Comparison of ENCODE assay signal across 18 cellular contexts in the genomic region with DNA sequence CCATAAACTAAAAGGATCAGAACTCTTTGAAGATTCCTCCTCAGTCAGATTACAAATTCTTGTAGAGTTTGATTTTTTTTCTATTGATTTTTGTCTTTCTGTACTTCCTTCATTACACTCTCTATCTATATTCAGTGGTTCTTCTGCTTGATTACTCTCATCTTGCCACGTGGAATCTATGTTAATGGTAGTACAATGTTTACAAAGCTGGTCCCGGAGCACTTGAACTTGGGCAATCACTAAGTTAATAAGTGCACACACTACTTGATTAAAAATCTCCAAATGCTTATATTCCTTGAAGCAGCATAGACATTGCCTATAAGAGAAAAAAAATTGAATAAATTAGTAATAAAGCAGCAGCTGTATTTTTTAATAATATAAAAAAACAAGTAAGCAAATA.
DNase-seq lines count a peak whose midpoint lies in the region; ATAC-seq and FAIRE-seq lines count a peak whose summit lies in the region.
"Had no signal": no experiment of that assay in that cellular context is flagged by ENCODE, and none has a peak within 500 bp of the region (broad histone marks: within the 10 kb centered on the region; RNA-seq: fewer than 3 reads in every experiment).

No MANE protein-coding gene starts in this region.

- ATAC-seq in left colon: peak; percentile 25
- ATAC-seq in GM21576 (IDR thresholded peaks at IDR 0.05; ENCODE audit: unreplicated experiment): no peak
- ATAC-seq: CD8-positive, alpha-beta T cell had no signal

- H3K9me3 ChIP-seq in SK-N-MC (ENCODE audit: low read depth, low read length): no peaks in the 10 kb centered on the region
- H3K9me3 ChIP-seq: SJCRH30 had no signal

- H3K27ac ChIP-seq in SK-N-MC: peak overlapping the region; percentile 61
- H3K27ac ChIP-seq: BLaER1 treated with 17β-estradiol and CSF1 and Interleukin-3, amounts not matched to agents 10 nM and 100 nM; PC-9; SJCRH30 had no signal

- H3K4me3 ChIP-seq in SK-N-MC: no peak overlapping the region
- H3K4me3 ChIP-seq: BLaER1 treated with 17β-estradiol and CSF1 and Interleukin-3, amounts not matched to agents 10 nM and 100 nM; PC-9; SJCRH30 had no signal

- no peak for FAIRE-seq in urothelium cell line (lab: Jason Lieb, UNC)
- FAIRE-seq: H54 had no signal

- intact Hi-C loops in left colon (cut with DNase I, micrococcal nuclease): no loop called here

- peaks cover 12% of the 10 kb centered on the region for H3K4me1 Mint-ChIP-seq in activated naive CD8-positive, alpha-beta T cell (ENCODE audit: low read depth)
- peaks cover 14% of the 10 kb centered on the region for H3K4me1 Mint-ChIP-seq in activated naive CD8-positive, alpha-beta T cell treated with anti-CD3 and anti-CD28 coated beads for 36 hours

- H3K36me3 Mint-ChIP-seq in activated naive CD8-positive, alpha-beta T cell: peaks cover 9% of the 10 kb centered on the region
- peaks cover 9% of the 10 kb centered on the region for H3K36me3 Mint-ChIP-seq in activated naive CD8-positive, alpha-beta T cell treated with anti-CD3 and anti-CD28 coated beads for 36 hours

- H3K9ac ChIP-seq in SK-N-MC (ENCODE audit: insufficient read length): no peak overlapping the region
- H3K9ac ChIP-seq: BLaER1 treated with 17β-estradiol and CSF1 and Interleukin-3, amounts not matched to agents 10 nM and 100 nM had no signal

- H3K9me3 Mint-ChIP-seq in activated naive CD8-positive, alpha-beta T cell (ENCODE audit: low read depth): no peaks in the 10 kb centered on the region
- H3K9me3 Mint-ChIP-seq in activated naive CD8-positive, alpha-beta T cell treated with anti-CD3 and anti-CD28 coated beads for 36 hours: no peaks in the 10 kb centered on the region
- H3K9me3 Mint-ChIP-seq: CD8-positive, alpha-beta T cell had no signal

- DNase-seq in activated naive CD8-positive, alpha-beta T cell treated with anti-CD3 and anti-CD28 coated beads for 36 hours: no peak
- no peak for DNase-seq in SK-N-MC (ENCODE audit: low read depth, low spot score)
- DNase-seq in left colon: no peak
- peak; percentile 44 for DNase-seq in renal cortical epithelial cell (ENCODE audit: low read depth)
- DNase-seq in urothelium cell line (ENCODE audit: low spot score): no peak
- DNase-seq in anterior cingulate cortex (lab: John Stamatoyannopoulos, UW): no peak
- DNase-seq: CD8-positive, alpha-beta T cell; DMS79; KBM-7; NCI-H1105; NCI-H2081; NCI-H82; PC-9; SJCRH30 had no signal

- H3K4me3 Mint-ChIP-seq in activated naive CD8-positive, alpha-beta T cell: no peak overlapping the region
- no peak overlapping the region for H3K4me3 Mint-ChIP-seq in activated naive CD8-positive, alpha-beta T cell treated with anti-CD3 and anti-CD28 coated beads for 36 hours
- H3K4me3 Mint-ChIP-seq: CD8-positive, alpha-beta T cell had no signal

- no peaks in the 10 kb centered on the region for H3K27me3 Mint-ChIP-seq in activated naive CD8-positive, alpha-beta T cell
- H3K27me3 Mint-ChIP-seq in activated naive CD8-positive, alpha-beta T cell treated with anti-CD3 and anti-CD28 coated beads for 36 hours: no peaks in the 10 kb centered on the region

- H3K27ac Mint-ChIP-seq in activated naive CD8-positive, alpha-beta T cell: peak overlapping the region; percentile 2
- H3K27ac Mint-ChIP-seq in activated naive CD8-positive, alpha-beta T cell treated with anti-CD3 and anti-CD28 coated beads for 36 hours: no peak overlapping the region
- H3K27ac Mint-ChIP-seq: CD8-positive, alpha-beta T cell had no signal

- H3K36me3 ChIP-seq in SK-N-MC (ENCODE audit: insufficient read depth, low read length): peaks cover 5% of the 10 kb centered on the region; the same call in 1 of the 2 replicates
